ENCODE assay signal across 1 cellular context in the genomic region with DNA sequence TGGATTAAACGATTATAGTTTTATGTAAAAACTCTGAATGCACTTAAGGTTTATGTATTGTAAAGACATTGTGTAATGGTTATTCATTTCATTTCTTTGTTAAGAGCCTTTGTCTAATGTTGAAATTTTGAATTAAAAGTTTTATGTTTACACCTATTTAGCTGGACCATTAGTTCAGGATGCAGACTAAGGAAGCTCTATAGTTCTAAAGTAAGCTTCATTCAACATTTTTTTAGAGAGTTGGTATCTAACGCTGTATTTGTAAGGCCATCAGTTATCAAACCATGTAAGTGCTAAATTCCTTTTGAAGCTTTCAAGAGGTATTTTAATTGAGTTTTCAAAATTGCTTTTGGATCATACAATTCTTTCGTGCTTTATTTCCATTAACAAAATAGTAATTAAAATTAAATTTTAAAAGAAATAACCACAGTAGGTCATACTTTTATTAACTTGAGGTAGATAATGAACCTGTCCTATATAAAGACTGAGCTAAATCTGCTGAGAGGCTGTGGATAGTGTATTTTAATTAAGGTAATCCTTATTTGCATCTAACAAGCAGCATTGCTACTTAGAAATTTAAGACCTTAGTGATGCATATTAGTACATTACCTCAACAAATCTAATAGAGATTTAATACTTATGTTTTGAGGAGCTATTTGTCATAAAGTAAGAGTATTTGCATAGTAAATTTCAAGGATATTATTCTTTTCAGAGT.
TF ChIP-seq lines count a peak whose summit lies in the region.

No MANE protein-coding gene starts in this region.

TF ChIP-seq in GM23338, 12 proteins besides CTCF, POLR2A, EP300 and RAD21 (continued from another document):
- TF ChIP-seq, protein P1, sequence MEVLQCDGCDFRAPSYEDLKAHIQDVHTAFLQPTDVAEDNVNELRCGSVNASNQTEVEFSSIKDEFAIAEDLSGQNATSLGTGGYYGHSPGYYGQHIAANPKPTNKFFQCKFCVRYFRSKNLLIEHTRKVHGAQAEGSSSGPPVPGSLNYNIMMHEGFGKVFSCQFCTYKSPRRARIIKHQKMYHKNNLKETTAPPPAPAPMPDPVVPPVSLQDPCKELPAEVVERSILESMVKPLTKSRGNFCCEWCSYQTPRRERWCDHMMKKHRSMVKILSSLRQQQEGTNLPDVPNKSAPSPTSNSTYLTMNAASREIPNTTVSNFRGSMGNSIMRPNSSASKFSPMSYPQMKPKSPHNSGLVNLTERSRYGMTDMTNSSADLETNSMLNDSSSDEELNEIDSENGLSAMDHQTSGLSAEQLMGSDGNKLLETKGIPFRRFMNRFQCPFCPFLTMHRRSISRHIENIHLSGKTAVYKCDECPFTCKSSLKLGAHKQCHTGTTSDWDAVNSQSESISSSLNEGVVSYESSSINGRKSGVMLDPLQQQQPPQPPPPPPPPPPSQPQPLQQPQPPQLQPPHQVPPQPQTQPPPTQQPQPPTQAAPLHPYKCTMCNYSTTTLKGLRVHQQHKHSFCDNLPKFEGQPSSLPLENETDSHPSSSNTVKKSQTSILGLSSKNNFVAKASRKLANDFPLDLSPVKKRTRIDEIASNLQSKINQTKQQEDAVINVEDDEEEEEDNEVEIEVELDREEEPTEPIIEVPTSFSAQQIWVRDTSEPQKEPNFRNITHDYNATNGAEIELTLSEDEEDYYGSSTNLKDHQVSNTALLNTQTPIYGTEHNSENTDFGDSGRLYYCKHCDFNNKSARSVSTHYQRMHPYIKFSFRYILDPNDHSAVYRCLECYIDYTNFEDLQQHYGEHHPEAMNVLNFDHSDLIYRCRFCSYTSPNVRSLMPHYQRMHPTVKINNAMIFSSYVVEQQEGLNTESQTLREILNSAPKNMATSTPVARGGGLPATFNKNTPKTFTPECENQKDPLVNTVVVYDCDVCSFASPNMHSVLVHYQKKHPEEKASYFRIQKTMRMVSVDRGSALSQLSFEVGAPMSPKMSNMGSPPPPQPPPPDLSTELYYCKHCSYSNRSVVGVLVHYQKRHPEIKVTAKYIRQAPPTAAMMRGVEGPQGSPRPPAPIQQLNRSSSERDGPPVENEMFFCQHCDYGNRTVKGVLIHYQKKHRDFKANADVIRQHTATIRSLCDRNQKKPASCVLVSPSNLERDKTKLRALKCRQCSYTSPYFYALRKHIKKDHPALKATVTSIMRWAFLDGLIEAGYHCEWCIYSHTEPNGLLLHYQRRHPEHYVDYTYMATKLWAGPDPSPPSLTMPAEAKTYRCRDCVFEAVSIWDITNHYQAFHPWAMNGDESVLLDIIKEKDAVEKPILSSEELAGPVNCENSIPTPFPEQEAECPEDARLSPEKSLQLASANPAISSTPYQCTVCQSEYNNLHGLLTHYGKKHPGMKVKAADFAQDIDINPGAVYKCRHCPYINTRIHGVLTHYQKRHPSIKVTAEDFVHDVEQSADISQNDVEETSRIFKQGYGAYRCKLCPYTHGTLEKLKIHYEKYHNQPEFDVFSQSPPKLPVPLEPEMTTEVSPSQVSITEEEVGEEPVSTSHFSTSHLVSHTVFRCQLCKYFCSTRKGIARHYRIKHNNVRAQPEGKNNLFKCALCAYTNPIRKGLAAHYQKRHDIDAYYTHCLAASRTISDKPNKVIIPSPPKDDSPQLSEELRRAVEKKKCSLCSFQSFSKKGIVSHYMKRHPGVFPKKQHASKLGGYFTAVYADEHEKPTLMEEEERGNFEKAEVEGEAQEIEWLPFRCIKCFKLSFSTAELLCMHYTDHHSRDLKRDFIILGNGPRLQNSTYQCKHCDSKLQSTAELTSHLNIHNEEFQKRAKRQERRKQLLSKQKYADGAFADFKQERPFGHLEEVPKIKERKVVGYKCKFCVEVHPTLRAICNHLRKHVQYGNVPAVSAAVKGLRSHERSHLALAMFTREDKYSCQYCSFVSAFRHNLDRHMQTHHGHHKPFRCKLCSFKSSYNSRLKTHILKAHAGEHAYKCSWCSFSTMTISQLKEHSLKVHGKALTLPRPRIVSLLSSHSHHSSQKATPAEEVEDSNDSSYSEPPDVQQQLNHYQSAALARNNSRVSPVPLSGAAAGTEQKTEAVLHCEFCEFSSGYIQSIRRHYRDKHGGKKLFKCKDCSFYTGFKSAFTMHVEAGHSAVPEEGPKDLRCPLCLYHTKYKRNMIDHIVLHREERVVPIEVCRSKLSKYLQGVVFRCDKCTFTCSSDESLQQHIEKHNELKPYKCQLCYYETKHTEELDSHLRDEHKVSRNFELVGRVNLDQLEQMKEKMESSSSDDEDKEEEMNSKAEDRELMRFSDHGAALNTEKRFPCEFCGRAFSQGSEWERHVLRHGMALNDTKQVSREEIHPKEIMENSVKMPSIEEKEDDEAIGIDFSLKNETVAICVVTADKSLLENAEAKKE (CRISPR knock-in tag; IDR thresholded peaks at IDR 0.05): no peak
- TF ChIP-seq, protein P2, sequence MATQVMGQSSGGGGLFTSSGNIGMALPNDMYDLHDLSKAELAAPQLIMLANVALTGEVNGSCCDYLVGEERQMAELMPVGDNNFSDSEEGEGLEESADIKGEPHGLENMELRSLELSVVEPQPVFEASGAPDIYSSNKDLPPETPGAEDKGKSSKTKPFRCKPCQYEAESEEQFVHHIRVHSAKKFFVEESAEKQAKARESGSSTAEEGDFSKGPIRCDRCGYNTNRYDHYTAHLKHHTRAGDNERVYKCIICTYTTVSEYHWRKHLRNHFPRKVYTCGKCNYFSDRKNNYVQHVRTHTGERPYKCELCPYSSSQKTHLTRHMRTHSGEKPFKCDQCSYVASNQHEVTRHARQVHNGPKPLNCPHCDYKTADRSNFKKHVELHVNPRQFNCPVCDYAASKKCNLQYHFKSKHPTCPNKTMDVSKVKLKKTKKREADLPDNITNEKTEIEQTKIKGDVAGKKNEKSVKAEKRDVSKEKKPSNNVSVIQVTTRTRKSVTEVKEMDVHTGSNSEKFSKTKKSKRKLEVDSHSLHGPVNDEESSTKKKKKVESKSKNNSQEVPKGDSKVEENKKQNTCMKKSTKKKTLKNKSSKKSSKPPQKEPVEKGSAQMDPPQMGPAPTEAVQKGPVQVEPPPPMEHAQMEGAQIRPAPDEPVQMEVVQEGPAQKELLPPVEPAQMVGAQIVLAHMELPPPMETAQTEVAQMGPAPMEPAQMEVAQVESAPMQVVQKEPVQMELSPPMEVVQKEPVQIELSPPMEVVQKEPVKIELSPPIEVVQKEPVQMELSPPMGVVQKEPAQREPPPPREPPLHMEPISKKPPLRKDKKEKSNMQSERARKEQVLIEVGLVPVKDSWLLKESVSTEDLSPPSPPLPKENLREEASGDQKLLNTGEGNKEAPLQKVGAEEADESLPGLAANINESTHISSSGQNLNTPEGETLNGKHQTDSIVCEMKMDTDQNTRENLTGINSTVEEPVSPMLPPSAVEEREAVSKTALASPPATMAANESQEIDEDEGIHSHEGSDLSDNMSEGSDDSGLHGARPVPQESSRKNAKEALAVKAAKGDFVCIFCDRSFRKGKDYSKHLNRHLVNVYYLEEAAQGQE (IDR thresholded peaks at IDR 0.05; ENCODE audit: unreplicated experiment): no peak
- TF ChIP-seq JUNB (IDR thresholded peaks at IDR 0.05; ENCODE audit: unreplicated experiment) (no peak), CREB1 (CRISPR knock-in tag; IDR thresholded peaks at IDR 0.05; ENCODE audit: low read depth) (no peak), STAT1 (IDR thresholded peaks at IDR 0.05; ENCODE audit: unreplicated experiment) (no peak), ZNF331 (CRISPR knock-in tag; IDR thresholded peaks at IDR 0.05; ENCODE audit: low read depth) (no peak), EZH2 (IDR thresholded peaks at IDR 0.05; ENCODE audit: low read depth, unreplicated experiment) (no peak), EZH2phosphoT487 (IDR thresholded peaks at IDR 0.05; ENCODE audit: unreplicated experiment) (no peak)
